ENCODE assay signal across 1 cellular context in genomic region chr7:61111-61510, GRCh38.
TF ChIP-seq lines count a peak whose summit lies in the region.

No MANE protein-coding gene starts in this region.

TF ChIP-seq in K562, 482 proteins besides CTCF, POLR2A, EP300 and RAD21 (continued from another document and continues in another):
- TF ChIP-seq ZBTB33 (CRISPR knock-in tag; IDR thresholded peaks at IDR 0.05) (peak; percentile 60; the same call in 1 of the 2 replicates), ETV5 (CRISPR knock-in tag; IDR thresholded peaks at IDR 0.05; ENCODE audit: low read depth) (no peak), TEAD4 (IDR thresholded peaks at IDR 0.05; ENCODE audit: low read length) (no peak), TEAD4 (CRISPR knock-in tag; IDR thresholded peaks at IDR 0.05; ENCODE audit: borderline replicate concordance) (peak; percentile 94; the same call in 1 of the 2 replicates), STAT6 (CRISPR knock-in tag; IDR thresholded peaks at IDR 0.05) (no peak), TOE1 (IDR thresholded peaks at IDR 0.05; ENCODE audit: borderline replicate concordance) (no peak), TOE1 (CRISPR knock-in tag; IDR thresholded peaks at IDR 0.05; ENCODE audit: borderline replicate concordance, low read depth) (peak; percentile 79; the same call in 1 of the 2 replicates), MAFF (IDR thresholded peaks at IDR 0.05; ENCODE audit: low read length) (no peak), MEF2D (tag; conservative IDR thresholded peaks at IDR 0.05; ENCODE audit: low read depth) (no peak), BCLAF1 (IDR thresholded peaks at IDR 0.05; ENCODE audit: borderline replicate concordance in 1 of 2, control insufficient read depth in 1 of 2, low read depth in 2 of 2, low read length in 1 of 2) (no peak), ZNF143 (CRISPR knock-in tag; IDR thresholded peaks at IDR 0.05) (no peak), COPS2 (conservative IDR thresholded peaks at IDR 0.05) (no peak), KHSRP (IDR thresholded peaks at IDR 0.05) (no peak), PHF20 (IDR thresholded peaks at IDR 0.05; ENCODE audit: partially characterized antibody) (no peak), SMARCE1 (IDR thresholded peaks at IDR 0.05) (no peak), ZNF740 (CRISPR knock-in tag; IDR thresholded peaks at IDR 0.05) (peak; percentile 68; the same call in 1 of the 2 replicates), ZNF740 (tag; IDR thresholded peaks at IDR 0.05) (no peak), MYC (IDR thresholded peaks at IDR 0.05; ENCODE audit: low read depth, low read length) (0 out of 2 replicates have a peak, but pooled peaks have one; percentile 23), MYC (CRISPR knock-in tag; IDR thresholded peaks at IDR 0.05; ENCODE audit: borderline replicate concordance, low read depth) (no peak), STAG1 (CRISPR knock-in tag; IDR thresholded peaks at IDR 0.05; ENCODE audit: borderline replicate concordance) (0 out of 2 replicates have a peak, but pooled peaks have one; percentile 44), CTCFL (IDR thresholded peaks at IDR 0.05; ENCODE audit: borderline replicate concordance, insufficient read depth, low read depth, low read length, poor library complexity, severe bottlenecking) (no peak), ZNF766 (CRISPR knock-in tag; conservative IDR thresholded peaks at IDR 0.05) (no peak), ERF (CRISPR knock-in tag; IDR thresholded peaks at IDR 0.05) (no peak), BRF2 (IDR thresholded peaks at IDR 0.05; ENCODE audit: borderline replicate concordance, insufficient read depth, insufficient read length) (no peak), IFI16 (CRISPR knock-in tag; IDR thresholded peaks at IDR 0.05) (no peak), PRMT5 (CRISPR knock-in tag; IDR thresholded peaks at IDR 0.05) (0 out of 2 replicates have a peak, but pooled peaks have one; percentile 47), MECOM (CRISPR knock-in tag; IDR thresholded peaks at IDR 0.05) (no peak), HEY1 (CRISPR knock-in tag; IDR thresholded peaks at IDR 0.05; ENCODE audit: borderline replicate concordance) (no peak), GATAD2B (IDR thresholded peaks at IDR 0.05; ENCODE audit: borderline replicate concordance) (no peak), ZNF436 (CRISPR knock-in tag; IDR thresholded peaks at IDR 0.05) (no peak), THRA (IDR thresholded peaks at IDR 0.05) (no peak), TRIM24 (IDR thresholded peaks at IDR 0.05) (no peak), JUNB (CRISPR knock-in tag; conservative IDR thresholded peaks at IDR 0.05) (no peak), IRF2 (CRISPR knock-in tag; IDR thresholded peaks at IDR 0.05) (0 out of 2 replicates have a peak, but pooled peaks have one; percentile 22), CREB3L1 (IDR thresholded peaks at IDR 0.05; ENCODE audit: borderline replicate concordance, low read depth) (no peak), KDM5B (IDR thresholded peaks at IDR 0.05; ENCODE audit: insufficient replicate concordance, low read depth, low read length) (no peak), SMARCC2 (IDR thresholded peaks at IDR 0.05; ENCODE audit: low read depth) (no peak), CEBPG (CRISPR knock-in tag; IDR thresholded peaks at IDR 0.05) (0 out of 2 replicates have a peak, but pooled peaks have one; percentile 37), CEBPG (tag; conservative IDR thresholded peaks at IDR 0.05 in 1 of 2, IDR thresholded peaks at IDR 0.05 in 1 of 2) (no peak), MLLT1 (IDR thresholded peaks at IDR 0.05) (no peak), ZSCAN32 (CRISPR knock-in tag; IDR thresholded peaks at IDR 0.05) (no peak), MXD1 (CRISPR knock-in tag; IDR thresholded peaks at IDR 0.05; ENCODE audit: borderline replicate concordance, poor library complexity, severe bottlenecking) (no peak), ETS1 (conservative IDR thresholded peaks at IDR 0.05; ENCODE audit: control insufficient read depth, low read depth, low read length) (no peak), LEF1 (IDR thresholded peaks at IDR 0.05) (no peak), SUPT5H (IDR thresholded peaks at IDR 0.05) (no peak)
